25 cellular contexts compared by ENCODE assay signal in the genomic region with DNA sequence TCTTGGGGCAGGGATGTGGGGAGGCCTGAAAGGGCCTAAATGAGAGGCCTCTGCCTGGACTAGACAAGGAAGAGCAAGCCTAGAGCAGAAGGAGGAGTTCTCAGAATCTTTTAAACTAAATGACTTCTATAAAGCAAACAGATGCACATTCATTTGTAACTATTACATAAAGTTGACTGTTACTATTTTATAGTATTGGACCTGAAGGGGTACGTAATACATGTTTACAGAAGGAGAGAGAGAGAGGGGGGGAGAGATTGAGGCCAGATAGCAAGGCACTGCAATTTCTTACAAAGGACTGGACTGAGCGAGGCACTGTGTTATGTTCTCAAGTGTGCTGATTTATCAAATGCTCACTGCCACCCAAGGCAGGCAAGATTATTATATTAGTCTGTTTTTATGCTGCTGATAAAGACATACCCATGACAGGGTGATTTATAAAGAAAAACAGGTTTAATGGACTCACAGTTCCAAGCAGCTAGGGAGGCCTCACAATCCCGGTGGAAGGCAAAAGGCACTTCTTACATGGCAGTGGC.
A peak's percentile ranks its signal among the peaks of the same experiment; 100 is the strongest.
DNase-seq lines count a peak whose midpoint lies in the region; ATAC-seq and TF ChIP-seq lines count a peak whose summit lies in the region.
"Had no signal": no experiment of that assay in that cellular context is flagged by ENCODE, and none has a peak within 500 bp of the region (broad histone marks: within the 10 kb centered on the region; RNA-seq: fewer than 3 reads in every experiment).

No MANE protein-coding gene starts in this region.

- H3K4me3 ChIP-seq in HEK293 (ENCODE audit: low read depth, low read length): no peak overlapping the region
- H3K4me3 ChIP-seq: A549; BLaER1 treated with 17β-estradiol and CSF1 and Interleukin-3, amounts not matched to agents 10 nM and 100 nM; GM12878 had no signal

- ATAC-seq in SK-N-SH treated with all-trans-retinoic acid at 6 μM for 48 hours (no peak), WTC11 (no peak), natural killer cell (no peak)
- ATAC-seq: A549, GM12878 had no signal

- peaks cover 26% of the 10 kb centered on the region for H3K4me1 Mint-ChIP-seq in WTC11
- H3K4me1 Mint-ChIP-seq in natural killer cell: no peaks in the 10 kb centered on the region
- H3K4me1 Mint-ChIP-seq: B cell; CD4-positive, alpha-beta memory T cell; CD8-positive, alpha-beta memory T cell had no signal

- POLR2A ChIA-PET in HEK293 (lab: Yijun Ruan, JAX) (no interaction called here), WTC11 (lab: Charles Lee) (no interaction called here)

- no peaks in the 10 kb centered on the region for H3K27me3 Mint-ChIP-seq in WTC11 (ENCODE audit: low read depth)
- H3K27me3 Mint-ChIP-seq in natural killer cell (ENCODE audit: low read depth in 2 of 2): peaks cover 0 to 3% of the 10 kb centered on the region in 2 donors

- no peaks in the 10 kb centered on the region for H3K4me1 ChIP-seq in HEK293 (ENCODE audit: control insufficient read depth, insufficient read depth, low read length)

- no peaks in the 10 kb centered on the region for H3K9me3 Mint-ChIP-seq in WTC11
- no peaks in the 10 kb centered on the region for H3K9me3 Mint-ChIP-seq in natural killer cell

- H3K36me3 ChIP-seq in HEK293 (ENCODE audit: control insufficient read depth in 2 of 2, insufficient read depth in 1 of 2, low read length in 2 of 2): no peaks in the 10 kb centered on the region
- H3K36me3 ChIP-seq: BLaER1 treated with 17β-estradiol and CSF1 and Interleukin-3, amounts not matched to agents 10 nM and 100 nM had no signal

- CTCF ChIA-PET in HEK293 (lab: Yijun Ruan, JAX) (interaction anchor here (1.2 kb wide), 1 partner anchor 10 kb away, joined by 6 read pairs; no protein-coding TSS in a partner anchor), WTC11 (lab: Charles Lee) (no interaction called here)

- TF ChIP-seq CTCF in HEK293 (tag by site-specific recombination; IDR thresholded peaks at IDR 0.05) (no peak), WTC11 (IDR thresholded peaks at IDR 0.05) (no peak), natural killer cell (IDR thresholded peaks at IDR 0.05) (no peak)

- H3K9me3 ChIP-seq in HEK293 (ENCODE audit: control insufficient read depth, insufficient read depth, low read depth, low read length): no peaks in the 10 kb centered on the region
- H3K9me3 ChIP-seq: A549 had no signal

- H3K36me3 Mint-ChIP-seq in WTC11 (no peaks in the 10 kb centered on the region), natural killer cell (no peaks in the 10 kb centered on the region)
- H3K36me3 Mint-ChIP-seq: CD4-positive, alpha-beta memory T cell; CD8-positive, alpha-beta memory T cell had no signal

- H3K27ac Mint-ChIP-seq in WTC11 (peak overlapping the region; percentile 42; the same call in 1 of the 2 replicates), natural killer cell (no peak overlapping the region)
- H3K27ac Mint-ChIP-seq: B cell; CD4-positive, alpha-beta memory T cell; CD8-positive, alpha-beta memory T cell had no signal

- intact Hi-C loops in natural killer cell (cut with micrococcal nuclease): no loop called here

- peak; percentile 35 for DNase-seq in SK-N-DZ (ENCODE audit: low spot score)
- no peak for DNase-seq in WTC11 (ENCODE audit: low spot score)
- no peak for DNase-seq in T1000 (lab: John Stamatoyannopoulos, UW)
- DNase-seq in natural killer cell: no peak
- DNase-seq in foreskin melanocyte: no peak
- no peak for DNase-seq in hypothalamus (lab: John Stamatoyannopoulos, UW)
- DNase-seq: AML-193; CD4-positive, alpha-beta memory T cell; CD8-positive, alpha-beta memory T cell; COR-L47; DMS 273 treated with DMSO at 0.1 percent for 48 hours; DMS153; DMS53; DMS79; DND-41; EL; GDM1 had no signal

- no peak overlapping the region for H3K27ac ChIP-seq in HEK293 (ENCODE audit: extremely low read depth, low read depth, low read length)
- H3K27ac ChIP-seq: 22Rv1; A549; BLaER1 treated with 17β-estradiol and CSF1 and Interleukin-3, amounts not matched to agents 10 nM and 100 nM; C4-2B had no signal

- H3K4me3 Mint-ChIP-seq in WTC11 (no peak overlapping the region), natural killer cell (no peak overlapping the region)
- H3K4me3 Mint-ChIP-seq: B cell; CD4-positive, alpha-beta memory T cell; CD8-positive, alpha-beta memory T cell had no signal

TF ChIP-seq in HEK293, 187 proteins besides CTCF, POLR2A, EP300 and RAD21:
- TF ChIP-seq ZNF157 (tag by site-specific recombination; IDR thresholded peaks at IDR 0.05) (peak; percentile 92), ZNF610 (tag by site-specific recombination; IDR thresholded peaks at IDR 0.05; ENCODE audit: borderline replicate concordance) (no peak)

TF ChIP-seq in SK-N-SH treated with all-trans-retinoic acid at 6 μM for 48 hours, 23 proteins besides CTCF, POLR2A, EP300 and RAD21 (continues in another document):
- TF ChIP-seq OSR1 (CRISPR knock-in tag; IDR thresholded peaks at IDR 0.05) (no peak), GLIS3 (CRISPR knock-in tag; IDR thresholded peaks at IDR 0.05) (no peak), CSDC2 (CRISPR knock-in tag; IDR thresholded peaks at IDR 0.05) (no peak), ARNTL (CRISPR knock-in tag; IDR thresholded peaks at IDR 0.05; ENCODE audit: borderline replicate concordance, low read depth) (no peak), ZNF565 (CRISPR knock-in tag; conservative IDR thresholded peaks at IDR 0.05; ENCODE audit: low read depth) (no peak), ESRRG (CRISPR knock-in tag; IDR thresholded peaks at IDR 0.05) (no peak), ZNF8 (CRISPR knock-in tag; IDR thresholded peaks at IDR 0.05) (no peak), TOX (CRISPR knock-in tag; IDR thresholded peaks at IDR 0.05; ENCODE audit: borderline replicate concordance) (no peak)
- TF ChIP-seq, protein P1, sequence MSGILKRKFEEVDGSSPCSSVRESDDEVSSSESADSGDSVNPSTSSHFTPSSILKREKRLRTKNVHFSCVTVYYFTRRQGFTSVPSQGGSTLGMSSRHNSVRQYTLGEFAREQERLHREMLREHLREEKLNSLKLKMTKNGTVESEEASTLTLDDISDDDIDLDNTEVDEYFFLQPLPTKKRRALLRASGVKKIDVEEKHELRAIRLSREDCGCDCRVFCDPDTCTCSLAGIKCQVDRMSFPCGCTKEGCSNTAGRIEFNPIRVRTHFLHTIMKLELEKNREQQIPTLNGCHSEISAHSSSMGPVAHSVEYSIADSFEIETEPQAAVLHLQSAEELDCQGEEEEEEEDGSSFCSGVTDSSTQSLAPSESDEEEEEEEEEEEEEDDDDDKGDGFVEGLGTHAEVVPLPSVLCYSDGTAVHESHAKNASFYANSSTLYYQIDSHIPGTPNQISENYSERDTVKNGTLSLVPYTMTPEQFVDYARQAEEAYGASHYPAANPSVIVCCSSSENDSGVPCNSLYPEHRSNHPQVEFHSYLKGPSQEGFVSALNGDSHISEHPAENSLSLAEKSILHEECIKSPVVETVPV (CRISPR knock-in tag; IDR thresholded peaks at IDR 0.05): no peak

TF ChIP-seq in WTC11, 78 proteins besides CTCF, POLR2A, EP300 and RAD21:
- TF ChIP-seq, protein P2, sequence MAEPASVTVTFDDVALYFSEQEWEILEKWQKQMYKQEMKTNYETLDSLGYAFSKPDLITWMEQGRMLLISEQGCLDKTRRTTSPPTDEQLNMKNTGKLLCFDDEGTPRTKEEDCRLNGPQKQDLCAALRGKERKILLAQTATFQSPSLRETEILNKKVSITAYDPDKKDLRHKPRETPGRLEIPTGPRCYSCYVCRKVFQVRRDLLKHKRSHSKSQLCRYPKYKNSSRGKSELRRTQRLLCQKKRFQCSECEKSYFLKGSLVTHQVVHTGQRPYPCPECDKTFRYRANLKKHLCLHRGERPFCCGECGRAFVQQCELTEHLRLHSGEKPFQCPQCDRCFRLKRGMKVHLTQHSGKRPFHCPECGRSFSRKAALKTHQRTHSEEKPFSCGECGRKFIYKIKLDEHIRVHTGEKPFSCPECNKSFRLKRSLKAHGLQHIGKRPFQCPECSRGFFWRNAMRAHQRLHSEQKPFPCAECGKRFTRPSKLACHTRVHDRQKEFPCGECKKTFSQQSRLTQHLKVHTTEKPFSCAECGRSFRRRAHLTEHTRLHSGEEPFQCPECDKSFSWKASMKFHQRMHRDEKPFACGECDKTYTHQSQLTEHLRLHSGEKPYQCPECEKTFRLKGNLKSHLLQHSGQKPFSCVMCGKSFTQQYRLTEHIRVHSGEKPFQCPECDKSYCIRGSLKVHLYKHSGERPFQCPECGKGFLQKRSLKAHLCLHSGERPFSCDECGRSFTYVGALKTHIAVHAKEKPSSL (CRISPR knock-in tag; conservative IDR thresholded peaks at IDR 0.05): no peak
- no peak for TF ChIP-seq ETV6 (CRISPR knock-in tag; IDR thresholded peaks at IDR 0.05)
- TF ChIP-seq GABPB1 (CRISPR knock-in tag; IDR thresholded peaks at IDR 0.05): no peak
- no peak for TF ChIP-seq EMX1 (CRISPR knock-in tag; IDR thresholded peaks at IDR 0.05)
- TF ChIP-seq ZNF263 (CRISPR knock-in tag; IDR thresholded peaks at IDR 0.05; ENCODE audit: low read depth): no peak
- TF ChIP-seq ZNF423 (CRISPR knock-in tag; IDR thresholded peaks at IDR 0.05): no peak
- TF ChIP-seq, protein P3, sequence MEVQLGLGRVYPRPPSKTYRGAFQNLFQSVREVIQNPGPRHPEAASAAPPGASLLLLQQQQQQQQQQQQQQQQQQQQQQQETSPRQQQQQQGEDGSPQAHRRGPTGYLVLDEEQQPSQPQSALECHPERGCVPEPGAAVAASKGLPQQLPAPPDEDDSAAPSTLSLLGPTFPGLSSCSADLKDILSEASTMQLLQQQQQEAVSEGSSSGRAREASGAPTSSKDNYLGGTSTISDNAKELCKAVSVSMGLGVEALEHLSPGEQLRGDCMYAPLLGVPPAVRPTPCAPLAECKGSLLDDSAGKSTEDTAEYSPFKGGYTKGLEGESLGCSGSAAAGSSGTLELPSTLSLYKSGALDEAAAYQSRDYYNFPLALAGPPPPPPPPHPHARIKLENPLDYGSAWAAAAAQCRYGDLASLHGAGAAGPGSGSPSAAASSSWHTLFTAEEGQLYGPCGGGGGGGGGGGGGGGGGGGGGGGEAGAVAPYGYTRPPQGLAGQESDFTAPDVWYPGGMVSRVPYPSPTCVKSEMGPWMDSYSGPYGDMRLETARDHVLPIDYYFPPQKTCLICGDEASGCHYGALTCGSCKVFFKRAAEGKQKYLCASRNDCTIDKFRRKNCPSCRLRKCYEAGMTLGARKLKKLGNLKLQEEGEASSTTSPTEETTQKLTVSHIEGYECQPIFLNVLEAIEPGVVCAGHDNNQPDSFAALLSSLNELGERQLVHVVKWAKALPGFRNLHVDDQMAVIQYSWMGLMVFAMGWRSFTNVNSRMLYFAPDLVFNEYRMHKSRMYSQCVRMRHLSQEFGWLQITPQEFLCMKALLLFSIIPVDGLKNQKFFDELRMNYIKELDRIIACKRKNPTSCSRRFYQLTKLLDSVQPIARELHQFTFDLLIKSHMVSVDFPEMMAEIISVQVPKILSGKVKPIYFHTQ (CRISPR knock-in tag; IDR thresholded peaks at IDR 0.05): no peak
